In the genomic region with DNA sequence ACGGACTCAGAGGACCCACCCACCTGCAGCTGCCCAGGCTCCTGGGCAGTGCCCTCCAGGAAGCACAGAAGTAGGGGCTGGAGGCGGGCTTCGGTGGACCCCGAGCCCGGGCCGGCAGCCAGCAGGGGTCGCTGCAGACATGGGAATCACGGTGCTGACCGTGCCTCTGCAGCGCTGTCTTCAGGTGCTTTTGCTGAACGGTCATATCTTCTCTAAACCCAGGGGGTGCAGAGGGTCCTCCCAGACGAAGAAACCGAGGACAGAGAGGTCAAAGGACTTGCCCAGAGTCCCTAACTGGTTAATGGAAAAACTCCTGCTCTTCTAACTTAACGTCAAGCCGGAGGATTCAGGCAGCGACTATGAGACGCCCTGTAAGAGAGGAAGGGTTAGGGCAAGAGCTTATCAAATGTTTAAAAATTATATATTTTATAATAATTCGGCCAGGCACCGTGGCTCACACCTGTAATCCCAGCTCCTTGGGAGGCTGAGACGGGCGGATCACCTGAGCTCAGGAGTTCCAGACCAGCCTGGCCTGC, we compare ENCODE assay signal across 8 cellular contexts. TPM values are rescaled to one million over a fixed set of nuclear protein-coding genes. Genes with fewer than 3 reads are reported as not detected.
DNase-seq lines count a peak whose midpoint lies in the region; ATAC-seq and TF ChIP-seq lines count a peak whose summit lies in the region.

No MANE protein-coding gene starts in this region.

- peak; percentile 74 for ATAC-seq in HG02884 (IDR thresholded peaks at IDR 0.05; ENCODE audit: unreplicated experiment)

- no peaks in the 10 kb centered on the region for H3K27me3 ChIP-seq in liver (ENCODE audit: control insufficient read depth in 4 of 4, insufficient read depth in 4 of 4, low read length in 3 of 4)

- H3K9ac ChIP-seq in liver (ENCODE audit: low read depth in 1 of 2, low read length in 2 of 2): no peak overlapping the region

- TF ChIP-seq CTCF in GM12873 (IDR thresholded peaks at IDR 0.05; ENCODE audit: insufficient read depth, low read depth, low read length, missing control alignments) (peak; percentile 94), liver (IDR thresholded peaks at IDR 0.05; ENCODE audit: low read depth, low read length, missing input control) (peak; percentile 35)

- TF ChIP-seq RAD21 in liver (IDR thresholded peaks at IDR 0.05): peak; percentile 42 to 68

- no peaks in the 10 kb centered on the region for H3K9me3 ChIP-seq in liver (ENCODE audit: control insufficient read depth in 4 of 4, low read length in 3 of 4)

- no peak overlapping the region for H3K4me3 ChIP-seq in liver (ENCODE audit: low read depth in 1 of 3, low read length in 3 of 3)

- H3K36me3 ChIP-seq in liver (ENCODE audit: control insufficient read depth in 4 of 4, insufficient read depth in 3 of 4, low read depth in 1 of 4, low read length in 3 of 4): no peaks in the 10 kb centered on the region

- no peak overlapping the region for H3K27ac ChIP-seq in liver (ENCODE audit: low read depth in 1 of 2, low read length in 2 of 2)

- 29% methylated on average over 21 of the region's 21 CpGs for WGBS in liver

- DNase-seq in T-helper 1 cell: peak in 4 of 5 donors; percentile 27 to 44 (median 38)
- peak; percentile 16 for DNase-seq in amniotic epithelial cell (ENCODE audit: low read depth)
- DNase-seq in stimulated activated CD8-positive, alpha-beta memory T cell treated with anti-CD3 and anti-CD28 coated beads, Interleukin-4, amount 100 ng/mL, for 48 hours: peak; percentile 92
- no peak for DNase-seq in middle frontal gyrus (ENCODE audit: extremely low spot score, low spot score)
- no peak for DNase-seq in MV-4-11 (lab: John Stamatoyannopoulos, UW)

- H3K4me1 ChIP-seq in liver (ENCODE audit: control insufficient read depth in 4 of 4, insufficient read depth in 4 of 4, low read length in 3 of 4): peaks cover 3 to 9% (median 6%) of the 10 kb centered on the region in 4 donors

TF ChIP-seq in liver, 16 proteins besides CTCF, POLR2A, EP300 and RAD21:
- TF ChIP-seq SP1 (IDR thresholded peaks at IDR 0.05) (no peak), RXRA (IDR thresholded peaks at IDR 0.05) (no peak), TAF1 (conservative IDR thresholded peaks at IDR 0.05) (no peak)
- TF ChIP-seq, protein P1, sequence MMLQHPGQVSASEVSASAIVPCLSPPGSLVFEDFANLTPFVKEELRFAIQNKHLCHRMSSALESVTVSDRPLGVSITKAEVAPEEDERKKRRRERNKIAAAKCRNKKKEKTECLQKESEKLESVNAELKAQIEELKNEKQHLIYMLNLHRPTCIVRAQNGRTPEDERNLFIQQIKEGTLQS (IDR thresholded peaks at IDR 0.05): no peak

RNA-seq across cellular contexts. Expression of a gene that starts 21.5 kb away (rescaled TPM):
- total RNA-seq in liver: under 1 TPM in 1 of 2 donors, not detected in 1; 0.09 TPM
- under 1 TPM in 1 of 2 donors, not detected in 1; 0.24 TPM for polyA plus RNA-seq in liver

RNA-seq across cellular contexts. Expression of a gene that starts 36.6 kb away (rescaled TPM):
- 10 to 100 TPM; 15.6 to 53.7 TPM for total RNA-seq in liver
- polyA plus RNA-seq in liver: 1 to 10 TPM; 4.7 to 6.5 TPM

RNA-seq across cellular contexts. Expression of a gene that starts 38.5 kb away (rescaled TPM):
- total RNA-seq in liver: 10 to 100 TPM; 26.9 to 39.0 TPM
- 10 to 100 TPM; 16.8 to 41.0 TPM for polyA plus RNA-seq in liver

Comparison
In these comparisons a context has a peak if more than half of its experiments do, and no peak if none do; other contexts are left out.
1. DNase-seq: peak in T-helper 1 cell (4 of 5), amniotic epithelial cell (single experiment) and stimulated activated CD8-positive, alpha-beta memory T cell treated with anti-CD3 and anti-CD28 coated beads, Interleukin-4, amount 100 ng/mL, for 48 hours (single experiment); none in middle frontal gyrus (single experiment) and MV-4-11 (single experiment).